Comparison of ENCODE assay signal across 8 cellular contexts in genomic region chrX:49101629-49101984, GRCh38.
DNase-seq lines count a peak whose midpoint lies in the region; ATAC-seq and TF ChIP-seq lines count a peak whose summit lies in the region.

No MANE protein-coding gene starts in this region.

- peak overlapping the region; percentile 96 for H3K4me3 ChIP-seq in DOHH2 (ENCODE audit: low read length)
- H3K4me3 ChIP-seq in brain microvascular endothelial cell (ENCODE audit: low read depth, low read length) = peak overlapping the region; percentile 84
- H3K4me3 ChIP-seq in muscle layer of duodenum (ENCODE audit: low read depth in 1 of 2, low read length in 2 of 2) = peak overlapping the region; percentile 57 to 64

- in situ Hi-C loops in brain microvascular endothelial cell (cut with HindIII; ENCODE audit: low pct_ligation_motif_present, low sequenced_read_pairs) = no loop called here
- in situ Hi-C loops in KBM-7 (cut with MboI; ENCODE audit: low pct_unique_long_range_greater_than_20kb, low sequenced_read_pairs) = no loop called here

- peaks cover 21% of the 10 kb centered on the region for H3K79me2 ChIP-seq in DOHH2 (ENCODE audit: control insufficient read depth, low read length)

- peak overlapping the region; percentile 88 for H3K4me2 ChIP-seq in DOHH2 (ENCODE audit: low read length)

- H3K9me3 ChIP-seq in DOHH2 (ENCODE audit: control insufficient read depth, insufficient read depth, low read length) (no peaks in the 10 kb centered on the region), muscle layer of duodenum (ENCODE audit: control insufficient read depth in 1 of 2, low read length in 2 of 2) (no peaks in the 10 kb centered on the region)

- 0 out of 2 replicates have a peak, but pooled peaks cover 2% of the 10 kb centered on the region for H3F3A ChIP-seq in DOHH2 (ENCODE audit: control insufficient read depth, insufficient read depth)

- H4K20me1 ChIP-seq in DOHH2 (ENCODE audit: control insufficient read depth, insufficient read depth, low read depth, low read length) = no peaks in the 10 kb centered on the region

- H3K27me3 ChIP-seq in DOHH2 (ENCODE audit: control insufficient read depth, low read length) (no peaks in the 10 kb centered on the region), brain microvascular endothelial cell (replicated peaks) (no peaks in the 10 kb centered on the region), muscle layer of duodenum (ENCODE audit: low read depth, low read length) (no peaks in the 10 kb centered on the region)

- peak; percentile 69 for TF ChIP-seq CTCF in DOHH2 (IDR thresholded peaks at IDR 0.05; ENCODE audit: low read depth, low read length, poor library complexity, severe bottlenecking)
- TF ChIP-seq CTCF in brain microvascular endothelial cell (IDR thresholded peaks at IDR 0.05; ENCODE audit: low read depth, low read length, missing control alignments) = peak; percentile 30

- no peaks in the 10 kb centered on the region for H3K9me2 ChIP-seq in DOHH2 (replicated peaks; ENCODE audit: control insufficient read depth, low read length)

- H3K36me3 ChIP-seq in DOHH2 (ENCODE audit: control insufficient read depth, low read length) (no peaks in the 10 kb centered on the region), brain microvascular endothelial cell (replicated peaks) (no peaks in the 10 kb centered on the region), muscle layer of duodenum (ENCODE audit: control insufficient read depth in 1 of 2, insufficient read depth in 2 of 2, low read length in 2 of 2) (no peaks in the 10 kb centered on the region)

- ATAC-seq in HG03196 (IDR thresholded peaks at IDR 0.05; ENCODE audit: unreplicated experiment) = peak; percentile 16
- no peak for ATAC-seq in HG03520 (IDR thresholded peaks at IDR 0.05; ENCODE audit: unreplicated experiment)
- ATAC-seq in GM19452 (IDR thresholded peaks at IDR 0.05; ENCODE audit: unreplicated experiment) = no peak

- no peak for DNase-seq in brain microvascular endothelial cell
- no peak for DNase-seq in KBM-7
- DNase-seq in islet precursor cell = no peak

- peak overlapping the region; percentile 50 for H3K27ac ChIP-seq in DOHH2 (ENCODE audit: low read depth, low read length)
- no peak overlapping the region for H3K27ac ChIP-seq in brain microvascular endothelial cell
- H3K27ac ChIP-seq in muscle layer of duodenum (ENCODE audit: low read length) = no peak overlapping the region

- H3K4me1 ChIP-seq in DOHH2 (ENCODE audit: control insufficient read depth, low read length) (peaks cover 12% of the 10 kb centered on the region), muscle layer of duodenum (ENCODE audit: control insufficient read depth in 1 of 2, insufficient read depth in 2 of 2, low read length in 2 of 2) (peaks cover 0 to 4% of the 10 kb centered on the region in 2 donors)
